8 cellular contexts compared by ENCODE assay signal in genomic region chr16:3880623-3881498, GRCh38. TPM values are rescaled to one million over a fixed set of nuclear protein-coding genes. Genes with fewer than 3 reads are reported as not detected.
DNase-seq lines count a peak whose midpoint lies in the region; ATAC-seq and TF ChIP-seq lines count a peak whose summit lies in the region.

CREBBP (minus strand) TSS chr16:3880713; CDS start chr16:3879916, 797 bp downstream.

- peak within 1 kb of the TSS; percentile 87 for H3K4me3 Mint-ChIP-seq in activated T-helper 1 cell treated with anti-CD3 and anti-CD28 coated beads, Interleukin-12 subunit alpha, Interleukin-12 subunit beta, Interleukin-2, Interleukin-4 antibody, amounts not matched to agents 30 ng/mL and 10 ng/mL and 1 ng/mL, durations not matched to agents 14 hours and 24 hours and 36 hours
- peak within 1 kb of the TSS; percentile 77 to 100 (median 94) for H3K4me3 Mint-ChIP-seq in naive thymus-derived CD4-positive, alpha-beta T cell
- H3K4me3 Mint-ChIP-seq in stimulated activated memory B cell treated with anti-CD40 and anti-IgM and Interleukin-4, amounts not matched to agents 10 μg/mL and 1 μg/mL and 100 μg/mL, for 72 hours = peak within 1 kb of the TSS; percentile 90

- peaks cover 6% of the 10 kb centered on the region for H3K4me1 ChIP-seq in fibroblast of lung (ENCODE audit: control insufficient read depth, extremely low read depth, insufficient read depth, low read length)
- peaks cover 23 to 24% of the 10 kb centered on the region in 2 donors for H3K4me1 ChIP-seq in naive thymus-derived CD4-positive, alpha-beta T cell (ENCODE audit: control insufficient read depth in 2 of 2, insufficient read depth in 2 of 2, low read length in 2 of 2)

- POLR2A ChIA-PET in naive thymus-derived CD4-positive, alpha-beta T cell (lab: Charles Lee) = interaction anchor here (0.6 to 1.9 kb wide), 3 partner anchors 97 to 185 kb away, joined by 3 to 9 read pairs (median 3); partner anchors contain the start of gene TRAP1

- H3K36me3 Mint-ChIP-seq in activated T-helper 1 cell treated with anti-CD3 and anti-CD28 coated beads, Interleukin-12 subunit alpha, Interleukin-12 subunit beta, Interleukin-2, Interleukin-4 antibody, amounts not matched to agents 30 ng/mL and 10 ng/mL and 1 ng/mL, durations not matched to agents 14 hours and 24 hours and 36 hours (ENCODE audit: low read depth) = peaks cover 18% of the 10 kb centered on the region
- H3K36me3 Mint-ChIP-seq in naive thymus-derived CD4-positive, alpha-beta T cell = peaks cover 0 to 20% (median 12%) of the 10 kb centered on the region in 5 donors
- peaks cover 25% of the 10 kb centered on the region for H3K36me3 Mint-ChIP-seq in stimulated activated memory B cell treated with anti-CD40 and anti-IgM and Interleukin-4, amounts not matched to agents 10 μg/mL and 1 μg/mL and 100 μg/mL, for 72 hours

- peaks cover 40% of the 10 kb centered on the region for H3K79me2 ChIP-seq in fibroblast of lung (ENCODE audit: control insufficient read depth, insufficient read depth, low read length)

- peaks cover 34% of the 10 kb centered on the region for H3K4me1 Mint-ChIP-seq in activated T-helper 1 cell treated with anti-CD3 and anti-CD28 coated beads, Interleukin-12 subunit alpha, Interleukin-12 subunit beta, Interleukin-2, Interleukin-4 antibody, amounts not matched to agents 30 ng/mL and 10 ng/mL and 1 ng/mL, durations not matched to agents 14 hours and 24 hours and 36 hours (ENCODE audit: low read depth)
- H3K4me1 Mint-ChIP-seq in naive thymus-derived CD4-positive, alpha-beta T cell = peaks cover 32 to 46% (median 39%) of the 10 kb centered on the region in 7 donors
- H3K4me1 Mint-ChIP-seq in stimulated activated memory B cell treated with anti-CD40 and anti-IgM and Interleukin-4, amounts not matched to agents 10 μg/mL and 1 μg/mL and 100 μg/mL, for 72 hours = peaks cover 48% of the 10 kb centered on the region

- H3K4me3 ChIP-seq in fibroblast of lung (replicated peaks in 1 of 4; ENCODE audit: control extremely low read depth in 1 of 4, insufficient read depth in 1 of 4, low read depth in 3 of 4, low read length in 4 of 4) = peak within 1 kb of the TSS; percentile 81 to 94 (median 89)
- peak within 1 kb of the TSS; percentile 82 for H3K4me3 ChIP-seq in naive thymus-derived CD4-positive, alpha-beta T cell (ENCODE audit: low read length)

- peak within 1 kb of the TSS; percentile 79 for H3K4me2 ChIP-seq in fibroblast of lung (ENCODE audit: extremely low read depth, insufficient read depth, low read length)

- CTCF ChIA-PET in naive thymus-derived CD4-positive, alpha-beta T cell (lab: Charles Lee) = interaction anchor here (0.5 to 1.0 kb wide), 4 partner anchors 164 to 373 kb away, joined by 3 to 5 read pairs (median 4); partner anchors contain the start of gene TRAP1

- H2AFZ ChIP-seq in fibroblast of lung (ENCODE audit: low read length) = peak within 1 kb of the TSS; percentile 88

- peaks cover 11% of the 10 kb centered on the region for H4K20me1 ChIP-seq in fibroblast of lung (ENCODE audit: control insufficient read depth, extremely low read depth, insufficient read depth, low read length)

- peak within 1 kb of the TSS; percentile 70 for H3K27ac ChIP-seq in fibroblast of lung (ENCODE audit: insufficient read depth, low read length)
- H3K27ac ChIP-seq in naive thymus-derived CD4-positive, alpha-beta T cell (ENCODE audit: low read depth, low read length) = peak within 1 kb of the TSS; percentile 85

- no peaks in the 10 kb centered on the region for H3K27me3 ChIP-seq in fibroblast of lung (ENCODE audit: control insufficient read depth, insufficient read depth, low read length)
- H3K27me3 ChIP-seq in naive thymus-derived CD4-positive, alpha-beta T cell (ENCODE audit: control insufficient read depth in 2 of 2, insufficient read depth in 2 of 2, low read length in 2 of 2) = no peaks in the 10 kb centered on the region

- peaks cover 3% of the 10 kb centered on the region for H3K27me3 Mint-ChIP-seq in activated T-helper 1 cell treated with anti-CD3 and anti-CD28 coated beads, Interleukin-12 subunit alpha, Interleukin-12 subunit beta, Interleukin-2, Interleukin-4 antibody, amounts not matched to agents 30 ng/mL and 10 ng/mL and 1 ng/mL, durations not matched to agents 14 hours and 24 hours and 36 hours (ENCODE audit: insufficient read depth)
- H3K27me3 Mint-ChIP-seq in naive thymus-derived CD4-positive, alpha-beta T cell = peaks cover 0 to 8% (median 6%) of the 10 kb centered on the region in 5 donors
- H3K27me3 Mint-ChIP-seq in stimulated activated memory B cell treated with anti-CD40 and anti-IgM and Interleukin-4, amounts not matched to agents 10 μg/mL and 1 μg/mL and 100 μg/mL, for 72 hours = peaks cover 7% of the 10 kb centered on the region

- H3K9ac ChIP-seq in fibroblast of lung (ENCODE audit: insufficient read depth, low read length) = peak within 1 kb of the TSS; percentile 87

- H3K9me3 ChIP-seq in fibroblast of lung (ENCODE audit: control insufficient read depth, insufficient read depth, low read depth, low read length) = no peaks in the 10 kb centered on the region
- no peaks in the 10 kb centered on the region for H3K9me3 ChIP-seq in naive thymus-derived CD4-positive, alpha-beta T cell (ENCODE audit: control insufficient read depth in 2 of 3, low read length in 3 of 3)

- DNase-seq in DMS53 treated with DMSO at 0.1 percent for 48 hours (lab: John Stamatoyannopoulos, UW; ENCODE audit: unreplicated experiment) (peak; percentile 37), Kasumi-1 (lab: John Stamatoyannopoulos, UW) (peak; percentile 40 to 41), RPMI7951 (ENCODE audit: low read depth) (peak; percentile 81), fibroblast of lung (ENCODE audit: low read depth in 2 of 2) (peak; percentile 78 to 87)
- DNase-seq in activated T-helper 1 cell treated with anti-CD3 and anti-CD28 coated beads, Interleukin-12 subunit alpha, Interleukin-12 subunit beta, Interleukin-2, Interleukin-4 antibody, amounts not matched to agents 30 ng/mL and 10 ng/mL and 1 ng/mL, durations not matched to agents 14 hours and 24 hours and 36 hours (ENCODE audit: low spot score) = peak; percentile 86
- DNase-seq in naive thymus-derived CD4-positive, alpha-beta T cell = peak; percentile 79 to 92 (median 89)

- no peaks in the 10 kb centered on the region for H3K9me3 Mint-ChIP-seq in activated T-helper 1 cell treated with anti-CD3 and anti-CD28 coated beads, Interleukin-12 subunit alpha, Interleukin-12 subunit beta, Interleukin-2, Interleukin-4 antibody, amounts not matched to agents 30 ng/mL and 10 ng/mL and 1 ng/mL, durations not matched to agents 14 hours and 24 hours and 36 hours
- peaks cover 0 to 1% (median 0%) of the 10 kb centered on the region in 11 donors for H3K9me3 Mint-ChIP-seq in naive thymus-derived CD4-positive, alpha-beta T cell
- no peaks in the 10 kb centered on the region for H3K9me3 Mint-ChIP-seq in stimulated activated memory B cell treated with anti-CD40 and anti-IgM and Interleukin-4, amounts not matched to agents 10 μg/mL and 1 μg/mL and 100 μg/mL, for 72 hours

- peak within 1 kb of the TSS; percentile 85 for H3K27ac Mint-ChIP-seq in activated T-helper 1 cell treated with anti-CD3 and anti-CD28 coated beads, Interleukin-12 subunit alpha, Interleukin-12 subunit beta, Interleukin-2, Interleukin-4 antibody, amounts not matched to agents 30 ng/mL and 10 ng/mL and 1 ng/mL, durations not matched to agents 14 hours and 24 hours and 36 hours
- peak within 1 kb of the TSS; percentile 71 to 96 (median 91) for H3K27ac Mint-ChIP-seq in naive thymus-derived CD4-positive, alpha-beta T cell
- H3K27ac Mint-ChIP-seq in stimulated activated memory B cell treated with anti-CD40 and anti-IgM and Interleukin-4, amounts not matched to agents 10 μg/mL and 1 μg/mL and 100 μg/mL, for 72 hours = peak within 1 kb of the TSS; percentile 76

- intact Hi-C loops in activated T-helper 1 cell treated with anti-CD3 and anti-CD28 coated beads, Interleukin-12 subunit alpha, Interleukin-12 subunit beta, Interleukin-2, Interleukin-4 antibody, amounts not matched to agents 30 ng/mL and 10 ng/mL and 1 ng/mL, durations not matched to agents 14 hours and 24 hours and 36 hours (cut with micrococcal nuclease) = loop anchor here (1.0 to 5.0 kb wide), 6 partner anchors 164 to 390 kb away; partner anchors contain the start of genes SLX4 and TRAP1
- intact Hi-C loops in naive thymus-derived CD4-positive, alpha-beta T cell (cut with micrococcal nuclease) = loop anchor here (1.0 to 5.0 kb wide), 13 partner anchors 81 to 812 kb away; partner anchors contain the start of genes ADCY9 (in 1 of the 2), CORO7 (in 1 of the 2), NUDT16L1 (in 1 of the 2) and SLX4 (in 1 of the 2)

- peak; percentile 77 for ATAC-seq in GM21825 (IDR thresholded peaks at IDR 0.05; ENCODE audit: unreplicated experiment)
- ATAC-seq in naive thymus-derived CD4-positive, alpha-beta T cell = peak; percentile 94
- peak; percentile 94 for ATAC-seq in stimulated activated memory B cell treated with anti-CD40 and anti-IgM and Interleukin-4, amounts not matched to agents 10 μg/mL and 1 μg/mL and 100 μg/mL, for 72 hours

- no peak for TF ChIP-seq CTCF in fibroblast of lung (conservative IDR thresholded peaks at IDR 0.05 in 1 of 2, IDR thresholded peaks at IDR 0.05 in 1 of 2; ENCODE audit: low read depth in 1 of 2, low read length in 2 of 2)

- H3K36me3 ChIP-seq in fibroblast of lung (ENCODE audit: control insufficient read depth, insufficient read depth, low read length) = no peaks in the 10 kb centered on the region
- peaks cover 0 to 5% (median 0%) of the 10 kb centered on the region in 3 experiments for H3K36me3 ChIP-seq in naive thymus-derived CD4-positive, alpha-beta T cell (ENCODE audit: control insufficient read depth in 2 of 3, insufficient read depth in 3 of 3, low read length in 3 of 3)

RNA-seq across cellular contexts. Expression of gene CREBBP, which starts in this region (rescaled TPM):
- 6.5 and 6.8 TPM in 2 replicates for total RNA-seq in RPMI7951 (2014; rRNA removed; shearing (Covaris generic))
- 49.3 and 50.3 TPM in 2 replicates for total RNA-seq in activated T-helper 1 cell treated with anti-CD3 and anti-CD28 coated beads, Interleukin-12 subunit alpha, Interleukin-12 subunit beta, Interleukin-2, Interleukin-4 antibody, amounts not matched to agents 30 ng/mL and 10 ng/mL and 1 ng/mL, durations not matched to agents 14 hours and 24 hours and 36 hours
- total RNA-seq in fibroblast of lung = 16.2 and 22.6 TPM in 2 replicates
- polyA plus RNA-seq in fibroblast of lung = 6.1 and 8.0 TPM in 2 replicates
- polyA plus RNA-seq in fibroblast of lung (2012) = 14.5 and 24.9 TPM in 2 replicates
- 57.1 and 89.5 TPM in 2 replicates for polyA minus RNA-seq in fibroblast of lung (ENCODE audit: low replicate concordance)
- 100 to 1,000 TPM in 4 of 5 experiments, 10 to 100 TPM in 1; 73.6 to 194 (median 137) TPM for total RNA-seq in naive thymus-derived CD4-positive, alpha-beta T cell
- 10 to 100 TPM; 10.5 to 15.6 TPM for polyA plus RNA-seq in naive thymus-derived CD4-positive, alpha-beta T cell

Comparison
In these comparisons a context has a peak if more than half of its experiments do, and no peak if none do; other contexts are left out.
1. Peak in every context shown above with its lines: DNase-seq, ATAC-seq, H3K4me3 ChIP-seq and H3K27ac ChIP-seq.
2. DNase-seq: peak in every context shown above with its lines; median percentile 89 in naive thymus-derived CD4-positive, alpha-beta T cell; 86 in activated T-helper 1 cell treated with anti-CD3 and anti-CD28 coated beads, Interleukin-12 subunit alpha, Interleukin-12 subunit beta, Interleukin-2, Interleukin-4 antibody, amounts not matched to agents 30 ng/mL and 10 ng/mL and 1 ng/mL, durations not matched to agents 14 hours and 24 hours and 36 hours; 82 in fibroblast of lung; 81 in RPMI7951; 40 in Kasumi-1; 37 in DMS53 treated with DMSO at 0.1 percent for 48 hours.